Comparison of ENCODE assay signal across 29 cellular contexts in the genomic region with DNA sequence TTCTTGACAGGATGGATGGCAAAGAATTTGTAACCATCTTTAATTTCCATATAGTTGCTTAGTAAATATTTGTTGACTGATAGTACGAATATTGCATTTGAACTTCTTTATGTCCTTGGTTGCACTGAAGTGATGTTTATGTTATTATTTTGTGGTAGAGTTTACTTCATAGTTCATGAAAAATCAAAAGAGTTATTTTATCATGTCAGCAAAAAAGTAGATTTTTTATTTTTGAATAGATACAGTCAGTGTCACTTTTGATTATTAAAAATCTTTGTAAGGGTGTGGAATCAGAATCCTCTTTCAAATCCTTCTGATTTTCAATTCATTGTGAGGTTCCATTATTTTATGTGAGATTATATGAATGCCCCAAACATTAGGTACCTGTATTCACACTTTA.
"Had no signal": no experiment of that assay in that cellular context is flagged by ENCODE, and none has a peak within 500 bp of the region (broad histone marks: within the 10 kb centered on the region; RNA-seq: fewer than 3 reads in every experiment).

No MANE protein-coding gene starts in this region.

- H3K9ac ChIP-seq: neural progenitor cell, parathyroid adenoma had no signal

- H3K4me1 ChIP-seq: parathyroid adenoma, suprapubic skin, testis had no signal

- H3K4me2 ChIP-seq: neural progenitor cell, smooth muscle cell had no signal

- ATAC-seq: naive thymus-derived CD4-positive, alpha-beta T cell; natural killer cell; right cardiac atrium; sciatic nerve; stimulated activated memory B cell treated with anti-CD40 and anti-IgM and Interleukin-4, amounts not matched to agents 10 μg/mL and 1 μg/mL and 100 μg/mL, for 72 hours; stimulated activated naive CD8-positive, alpha-beta T cell treated with anti-CD3 and anti-CD28 coated beads, Interleukin-15, amount 100 ng/mL, for 72 hours; stimulated activated naive CD8-positive, alpha-beta T cell treated with anti-CD3 and anti-CD28 coated beads, Interleukin-15, Interleukin-2, amounts not matched to agents 100 U/mL and 50 U/mL, for 24 hours had no signal

- H3K79me2 ChIP-seq: parathyroid adenoma had no signal

- H3K36me3 ChIP-seq: neural progenitor cell, ovary, spleen, suprapubic skin, tibial nerve, upper lobe of left lung, vagina had no signal

- FAIRE-seq: urothelium cell line had no signal

- H3K27me3 ChIP-seq: neural progenitor cell, ovary, spleen, suprapubic skin, testis, tibial nerve, upper lobe of left lung, vagina had no signal

- H2AFZ ChIP-seq: neural progenitor cell, parathyroid adenoma had no signal

- DNase-seq: naive thymus-derived CD4-positive, alpha-beta T cell; natural killer cell; occipital lobe; ovary; posterior cingulate gyrus; right cardiac atrium; spleen; stimulated activated CD4-positive, alpha-beta T cell treated with anti-CD3 and anti-CD28 coated beads, Interleukin-12 subunit alpha, Interleukin-12 subunit beta, amount 100 ng/mL, for 4 hours; stimulated activated CD4-positive, alpha-beta T cell treated with anti-CD3 and anti-CD28 coated beads, Interleukin-1b, Interleukin-23, amount 100 ng/mL, for 48 hours; stimulated activated CD4-positive, alpha-beta T cell treated with anti-CD3 and anti-CD28 coated beads, Interleukin-4, amount 100 ng/mL, for 1 hour; stimulated activated CD4-positive, alpha-beta T cell treated with anti-CD3 and anti-CD28 coated beads, Interleukin-4, amount 100 ng/mL, for 4 hours; stimulated activated CD8-positive, alpha-beta memory T cell treated with anti-CD3 and anti-CD28 coated beads, Interleukin-4, amount 100 ng/mL, for 48 hours; stimulated activated naive CD4-positive, alpha-beta T cell; stimulated activated naive CD8-positive, alpha-beta T cell treated with anti-CD3 and anti-CD28 coated beads, Interleukin-15, amount 100 ng/mL, for 72 hours; stimulated activated naive CD8-positive, alpha-beta T cell treated with anti-CD3 and anti-CD28 coated beads, Interleukin-15, Interleukin-2, amounts not matched to agents 100 U/mL and 50 U/mL, for 24 hours; substantia nigra; testis; trophoblast cell; upper lobe of left lung had no signal

- H3K27ac ChIP-seq: neural progenitor cell, ovary, parathyroid adenoma, skin epidermis, spleen, suprapubic skin, testis, tibial nerve, upper lobe of left lung, vagina had no signal

- H3K4me3 ChIP-seq: neural progenitor cell, ovary, skin epidermis, smooth muscle cell, spleen, suprapubic skin, testis, tibial nerve, upper lobe of left lung, vagina had no signal

- H3K9me3 ChIP-seq: ovary, spleen, suprapubic skin, testis, tibial nerve, upper lobe of left lung, vagina had no signal
